Comparison of ENCODE assay signal across 11 cellular contexts in the genomic region with DNA sequence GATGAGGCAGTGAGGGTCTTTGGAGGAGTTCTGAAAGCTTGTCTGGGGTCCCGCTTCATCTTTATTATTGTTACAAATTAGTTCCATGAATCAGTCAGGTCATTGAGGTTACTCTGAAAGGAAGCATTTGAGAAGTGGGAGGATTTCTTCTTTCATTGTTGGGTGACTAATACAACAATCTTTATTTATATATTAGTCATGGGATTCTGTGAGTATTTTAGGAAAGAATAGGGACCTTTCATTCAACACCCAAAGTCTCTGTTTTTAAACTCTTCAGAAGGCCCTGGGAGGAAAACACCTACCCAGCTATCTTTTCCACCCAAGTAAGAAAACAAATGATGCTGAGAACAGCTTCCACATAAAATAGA.
A peak's percentile ranks its signal among the peaks of the same experiment; 100 is the strongest.
DNase-seq lines count a peak whose midpoint lies in the region; ATAC-seq and TF ChIP-seq lines count a peak whose summit lies in the region.
"Had no signal": no experiment of that assay in that cellular context is flagged by ENCODE, and none has a peak within 500 bp of the region (broad histone marks: within the 10 kb centered on the region; RNA-seq: fewer than 3 reads in every experiment).

No MANE protein-coding gene starts in this region.

- H3K4me1 ChIP-seq in IMR-90 (ENCODE audit: control insufficient read depth, insufficient read depth, low read length): peaks cover 14% of the 10 kb centered on the region
- peaks cover 7% of the 10 kb centered on the region for H3K4me1 ChIP-seq in mesenchymal stem cell (ENCODE audit: control insufficient read depth, insufficient read depth, low read depth, low read length)
- H3K4me1 ChIP-seq in left ventricle myocardium inferior: no peaks in the 10 kb centered on the region

- DNase-seq in AG08396 (ENCODE audit: low spot score): peak; percentile 54
- DNase-seq in IMR-90: peak; percentile 82
- DNase-seq in brain microvascular endothelial cell: no peak
- peak; percentile 2 for DNase-seq in mesenchymal stem cell
- no peak for DNase-seq in left ventricle myocardium inferior
- no peak for DNase-seq in SIG-M5 treated with dmso at 0.1 percent for 504 hours (lab: John Stamatoyannopoulos, UW; ENCODE audit: unreplicated experiment)
- no peak for DNase-seq in SHP77 treated with DMSO at 0.1 percent for 48 hours (lab: John Stamatoyannopoulos, UW)
- DNase-seq: NCI-H526 had no signal

- no peak overlapping the region for H3K4me3 ChIP-seq in IMR-90 (ENCODE audit: insufficient read depth, low read depth, low read length)
- peak overlapping the region; percentile 24 for H3K4me3 ChIP-seq in brain microvascular endothelial cell (ENCODE audit: low read depth, low read length)
- H3K4me3 ChIP-seq in mesenchymal stem cell (ENCODE audit: insufficient read depth in 1 of 2, low read depth in 1 of 2, low read length in 2 of 2): peak overlapping the region in 1 of 2 experiments; percentile 46
- no peak overlapping the region for H3K4me3 ChIP-seq in left ventricle myocardium inferior
- H3K4me3 ChIP-seq: cardiac muscle cell had no signal

- H3K9ac ChIP-seq in IMR-90 (ENCODE audit: low read depth, low read length) (no peak overlapping the region), mesenchymal stem cell (ENCODE audit: low read length) (peak overlapping the region; percentile 76)

- no CpG with 5 or more reads among the region's 1 CpG for WGBS in IMR-90 (ENCODE audit: extremely low coverage in 2 of 2, insufficient read length in 1 of 2), 2 experiments
- no CpG with 5 or more reads among the region's 1 CpG for WGBS in mesenchymal stem cell

- H3K14ac ChIP-seq in IMR-90 (replicated peaks; ENCODE audit: low read depth, low read length): 0 out of 2 replicates have a peak overlapping the region, but pooled peaks have one; percentile 56
- no peak overlapping the region for H3K14ac ChIP-seq in mesenchymal stem cell (ENCODE audit: low read length in 2 of 2)

- H3K23ac ChIP-seq in IMR-90 (ENCODE audit: low read depth, low read length): no peak overlapping the region
- no peak overlapping the region for H3K23ac ChIP-seq in mesenchymal stem cell (ENCODE audit: low read length in 2 of 2)

- no TSS peak for BruUV-seq in IMR-90 (replicated peaks; lab: Mats Ljungman, UMichigan)

- peak overlapping the region; percentile 72; the same call in 1 of the 2 replicates for H2BK120ac ChIP-seq in IMR-90 (ENCODE audit: low read depth, low read length)
- no peak overlapping the region for H2BK120ac ChIP-seq in mesenchymal stem cell (ENCODE audit: low read depth, low read length)

- H3K36me3 ChIP-seq in IMR-90 (ENCODE audit: control insufficient read depth, insufficient read depth, low read length): no peaks in the 10 kb centered on the region
- no peaks in the 10 kb centered on the region for H3K36me3 ChIP-seq in brain microvascular endothelial cell (replicated peaks)
- no peaks in the 10 kb centered on the region for H3K36me3 ChIP-seq in mesenchymal stem cell (ENCODE audit: control insufficient read depth in 1 of 2, insufficient read depth in 2 of 2, low read depth in 1 of 2, low read length in 2 of 2)
- no peaks in the 10 kb centered on the region for H3K36me3 ChIP-seq in left ventricle myocardium inferior
- H3K36me3 ChIP-seq: cardiac muscle cell, neutrophil had no signal

- CTCF ChIA-PET in IMR-90 (lab: Yijun Ruan, JAX): interaction anchor here (0.5 to 1.1 kb wide), 2 partner anchors 23 to 209 kb away, joined by 3 to 4 read pairs; no protein-coding TSS in a partner anchor

- H2AK9ac ChIP-seq in IMR-90 (replicated peaks; ENCODE audit: low read depth, low read length, poor library complexity): no peak overlapping the region

- intact Hi-C loops in IMR-90 (cut with micrococcal nuclease) (no loop called here), left ventricle myocardium inferior (cut with micrococcal nuclease) (no loop called here)

- peak overlapping the region; percentile 72; the same call in 1 of the 2 replicates for H4K91ac ChIP-seq in IMR-90 (ENCODE audit: insufficient read depth, low read depth, low read length)
- no peak overlapping the region for H4K91ac ChIP-seq in mesenchymal stem cell (ENCODE audit: low read length)

- H3K18ac ChIP-seq in IMR-90 (ENCODE audit: low read depth, low read length) (peak overlapping the region; percentile 97), mesenchymal stem cell (ENCODE audit: low read depth in 1 of 2, low read length in 2 of 2) (no peak overlapping the region)

- ATAC-seq in IMR-90 (ENCODE audit: low read depth) (peak; percentile 67), GM21825 (IDR thresholded peaks at IDR 0.05; ENCODE audit: unreplicated experiment) (no peak)

- peak overlapping the region; percentile 72 for H3K4ac ChIP-seq in IMR-90 (ENCODE audit: low read depth, low read length)
- no peak overlapping the region for H3K4ac ChIP-seq in mesenchymal stem cell (ENCODE audit: low read depth in 1 of 2, low read length in 2 of 2)

- H3K4me2 ChIP-seq in IMR-90 (ENCODE audit: low read depth, low read length) (peak overlapping the region; percentile 74), mesenchymal stem cell (ENCODE audit: low read length, poor library complexity, severe bottlenecking) (no peak overlapping the region)

- 0 out of 2 replicates have a peak, but pooled peaks cover 3% of the 10 kb centered on the region for H4K20me1 ChIP-seq in IMR-90 (ENCODE audit: insufficient read depth, low read length)

- POLR2A ChIA-PET in IMR-90 (lab: Charles Lee; ENCODE audit: unreplicated experiment): no interaction called here

- no peak overlapping the region for H2BK12ac ChIP-seq in mesenchymal stem cell (ENCODE audit: low read length in 2 of 2)

- in situ Hi-C loops in IMR-90 (cut with MboI; ENCODE audit: low sequenced_read_pairs) (no loop called here), brain microvascular endothelial cell (cut with HindIII; ENCODE audit: low pct_ligation_motif_present, low sequenced_read_pairs) (no loop called here)

- no peak for TF ChIP-seq POLR2A in IMR-90 (IDR thresholded peaks at IDR 0.05; ENCODE audit: low read depth, low read length)

- peak overlapping the region; percentile 81 for H3K27ac ChIP-seq in IMR-90 (ENCODE audit: insufficient read depth, low read length)
- H3K27ac ChIP-seq in brain microvascular endothelial cell: peak overlapping the region; percentile 82
- H3K27ac ChIP-seq in mesenchymal stem cell (ENCODE audit: low read length, poor library complexity, severe bottlenecking): peak overlapping the region; percentile 57
- no peak overlapping the region for H3K27ac ChIP-seq in left ventricle myocardium inferior (replicated peaks)
- H3K27ac ChIP-seq: cardiac muscle cell, neutrophil had no signal

- H2AFZ ChIP-seq in IMR-90 (replicated peaks; ENCODE audit: low read length, poor library complexity) (peak overlapping the region; percentile 72), mesenchymal stem cell (ENCODE audit: low read depth, low read length) (no peak overlapping the region)

- peak overlapping the region; percentile 72 for H2BK5ac ChIP-seq in IMR-90 (ENCODE audit: low read depth, low read length, poor library complexity, severe bottlenecking)
- no peak overlapping the region for H2BK5ac ChIP-seq in mesenchymal stem cell (ENCODE audit: low read depth, low read length, poor library complexity, severe bottlenecking)

- peaks cover 8% of the 10 kb centered on the region for H3K9me1 ChIP-seq in IMR-90 (ENCODE audit: insufficient read depth, low read length)

- no peak overlapping the region for H3K56ac ChIP-seq in IMR-90 (ENCODE audit: extremely low read depth, insufficient read depth, low read length)

- no peak for TF ChIP-seq CTCF in IMR-90 (conservative IDR thresholded peaks at IDR 0.05; ENCODE audit: low read depth, low read length)
- TF ChIP-seq CTCF in brain microvascular endothelial cell (IDR thresholded peaks at IDR 0.05; ENCODE audit: low read depth, low read length, missing control alignments): no peak
- no peak for TF ChIP-seq CTCF in left ventricle myocardium inferior (IDR thresholded peaks at IDR 0.05; ENCODE audit: borderline replicate concordance)

- peak overlapping the region; percentile 55; the same call in 1 of the 2 replicates for H2BK20ac ChIP-seq in IMR-90 (ENCODE audit: low read depth, low read length)

- H3K27me3 ChIP-seq in IMR-90 (ENCODE audit: control insufficient read depth, insufficient read depth, low read length) (no peaks in the 10 kb centered on the region), brain microvascular endothelial cell (replicated peaks) (no peaks in the 10 kb centered on the region), mesenchymal stem cell (ENCODE audit: control insufficient read depth in 1 of 2, insufficient read depth in 1 of 2, low read length in 2 of 2) (no peaks in the 10 kb centered on the region), left ventricle myocardium inferior (ENCODE audit: low read depth) (no peaks in the 10 kb centered on the region)
- H3K27me3 ChIP-seq: cardiac muscle cell had no signal

- H2AK5ac ChIP-seq in IMR-90 (ENCODE audit: low read depth, low read length): peak overlapping the region; percentile 76; the same call in 1 of the 2 replicates
- no peak overlapping the region for H2AK5ac ChIP-seq in mesenchymal stem cell (ENCODE audit: low read length, severe bottlenecking)

- dilution Hi-C loops in IMR-90 (cut with HindIII; ENCODE audit: low sequenced_read_pairs, unreplicated experiment): no loop called here

- no peak for TF ChIP-seq RAD21 in IMR-90 (IDR thresholded peaks at IDR 0.05; ENCODE audit: low read length)

- peak overlapping the region; percentile 55; the same call in 1 of the 2 replicates for H4K5ac ChIP-seq in IMR-90 (ENCODE audit: low read depth, low read length)

- H2BK15ac ChIP-seq in IMR-90 (ENCODE audit: low read depth, low read length) (0 out of 3 replicates have a peak overlapping the region, but pooled peaks have one; percentile 45), mesenchymal stem cell (ENCODE audit: low read depth, poor library complexity, severe bottlenecking) (no peak overlapping the region)

- H3K9me3 ChIP-seq in IMR-90 (ENCODE audit: control insufficient read depth, insufficient read depth, low read length): no peaks in the 10 kb centered on the region
- no peaks in the 10 kb centered on the region for H3K9me3 ChIP-seq in mesenchymal stem cell (ENCODE audit: control insufficient read depth, low read length)
- no peaks in the 10 kb centered on the region for H3K9me3 ChIP-seq in left ventricle myocardium inferior (replicated peaks)
- H3K9me3 ChIP-seq: neutrophil had no signal

- H3K79me1 ChIP-seq in IMR-90 (ENCODE audit: low read depth in 1 of 2, low read length in 2 of 2) (no peaks in the 10 kb centered on the region), mesenchymal stem cell (replicated peaks; ENCODE audit: low read length, poor library complexity, severe bottlenecking) (no peaks in the 10 kb centered on the region)

- H4K8ac ChIP-seq in IMR-90 (ENCODE audit: low read depth in 2 of 2, low read length in 2 of 2) (peak overlapping the region in 1 of 2 experiments; percentile 73; a peak in 1 of 4 replicates), mesenchymal stem cell (ENCODE audit: low read length) (no peak overlapping the region)

TF ChIP-seq in IMR-90, 13 proteins besides CTCF, POLR2A, EP300 and RAD21:
- TF ChIP-seq FOS (IDR thresholded peaks at IDR 0.05; ENCODE audit: low read depth, low read length): peak; percentile 79
- no peak for TF ChIP-seq MAFK (IDR thresholded peaks at IDR 0.05; ENCODE audit: low read depth, low read length)
TF ChIP-seq in IMR-90: peak in this region for 1.

Comparison
In these comparisons a context has a peak if more than half of its experiments do, and no peak if none do; other contexts are left out.
1. DNase-seq: peak in AG08396 (single experiment), IMR-90 (single experiment) and mesenchymal stem cell (single experiment); none in brain microvascular endothelial cell (single experiment), left ventricle myocardium inferior (single experiment), SIG-M5 treated with dmso at 0.1 percent for 504 hours (single experiment) and SHP77 treated with DMSO at 0.1 percent for 48 hours (single experiment).